ENCODE assay signal across 26 cellular contexts in the genomic region with DNA sequence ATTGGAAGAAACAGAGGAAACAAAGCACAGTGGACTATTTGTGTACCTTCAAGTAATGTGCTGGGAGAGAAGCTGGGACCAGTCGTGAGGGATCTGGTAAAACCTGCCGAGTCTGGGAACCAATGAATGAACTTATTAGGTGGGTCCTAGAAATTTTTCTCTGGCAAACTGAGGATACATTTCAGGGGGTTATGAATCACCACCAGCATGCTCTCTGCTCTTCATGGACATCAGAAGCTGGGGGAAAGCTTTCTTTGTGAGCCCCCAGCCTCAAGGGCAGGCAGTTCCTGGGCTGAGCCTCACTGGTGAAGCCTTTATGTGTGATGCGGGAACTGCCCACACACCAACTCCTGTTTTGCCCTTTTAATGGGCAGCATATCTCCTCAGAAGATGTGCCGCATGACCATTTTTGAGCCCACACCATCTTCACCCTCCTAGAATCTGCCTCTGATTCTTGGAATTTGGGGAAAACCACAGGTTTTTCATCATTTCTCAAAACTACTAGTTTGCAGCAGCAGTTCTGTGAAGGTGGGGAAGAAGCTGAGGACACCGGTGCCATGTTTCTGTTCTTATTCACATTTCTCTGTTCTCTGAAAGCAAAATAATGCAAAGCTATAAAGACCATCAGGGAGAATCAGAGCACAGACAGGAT.
A peak's percentile ranks its signal among the peaks of the same experiment; 100 is the strongest.
DNase-seq lines count a peak whose midpoint lies in the region; ATAC-seq and TF ChIP-seq lines count a peak whose summit lies in the region.
"Had no signal": no experiment of that assay in that cellular context is flagged by ENCODE, and none has a peak within 500 bp of the region (broad histone marks: within the 10 kb centered on the region; RNA-seq: fewer than 3 reads in every experiment).

No MANE protein-coding gene starts in this region.

- peak overlapping the region; percentile 41 for H3K27ac ChIP-seq in OCI-LY7 (ENCODE audit: low read depth, low read length, poor library complexity, severe bottlenecking)
- no peak overlapping the region for H3K27ac ChIP-seq in CD8-positive, alpha-beta T cell (ENCODE audit: low read depth, low read length)
- H3K27ac ChIP-seq: breast epithelium, gastroesophageal sphincter, RWPE1, uterus had no signal

- H3K36me3 Mint-ChIP-seq in activated naive CD4-positive, alpha-beta T cell treated with anti-CD3 and anti-CD28 coated beads, Interleukin-2, amount 10 ng/mL, durations not matched to agents 7 days and 5 days: no peaks in the 10 kb centered on the region
- no peaks in the 10 kb centered on the region for H3K36me3 Mint-ChIP-seq in activated naive CD4-positive, alpha-beta T cell treated with anti-CD3 and anti-CD28 coated beads for 36 hours (ENCODE audit: low read depth)
- no peaks in the 10 kb centered on the region for H3K36me3 Mint-ChIP-seq in activated naive CD8-positive, alpha-beta T cell treated with anti-CD3 and anti-CD28 coated beads, Interleukin-2, amount 50 U/mL, for 24 hours (ENCODE audit: low read depth)
- no peaks in the 10 kb centered on the region for H3K36me3 Mint-ChIP-seq in CD8-positive, alpha-beta T cell

- H3K36me3 ChIP-seq in OCI-LY7 (ENCODE audit: insufficient read depth, low read length): no peaks in the 10 kb centered on the region
- no peaks in the 10 kb centered on the region for H3K36me3 ChIP-seq in CD8-positive, alpha-beta T cell (ENCODE audit: insufficient read depth, low read length)
- H3K36me3 ChIP-seq: breast epithelium, gastroesophageal sphincter, uterus had no signal

- CTCF ChIA-PET in activated naive CD4-positive, alpha-beta T cell treated with anti-CD3 and anti-CD28 coated beads, Interleukin-2, amount 10 ng/mL, durations not matched to agents 7 days and 5 days (lab: Charles Lee): interaction anchor here (0.8 to 2.0 kb wide), 4 partner anchors 45 to 140 kb away, joined by 3 to 4 read pairs (median 3); no protein-coding TSS in a partner anchor
- CTCF ChIA-PET in activated naive CD4-positive, alpha-beta T cell treated with anti-CD3 and anti-CD28 coated beads for 36 hours (lab: Charles Lee): interaction anchor here (1.2 kb wide), 1 partner anchor 21 kb away, joined by 3 read pairs; no protein-coding TSS in a partner anchor
- CTCF ChIA-PET in OCI-LY7 (lab: Charles Lee; ENCODE audit: unreplicated experiment): no interaction called here
- CTCF ChIA-PET in CD8-positive, alpha-beta T cell (lab: Charles Lee): no interaction called here

- no peaks in the 10 kb centered on the region for H3K27me3 ChIP-seq in CD8-positive, alpha-beta T cell (ENCODE audit: insufficient read depth, low read length)
- H3K27me3 ChIP-seq: breast epithelium, gastroesophageal sphincter, uterus had no signal

- no peaks in the 10 kb centered on the region for H3K9me3 Mint-ChIP-seq in activated naive CD4-positive, alpha-beta T cell treated with anti-CD3 and anti-CD28 coated beads, Interleukin-2, amount 10 ng/mL, durations not matched to agents 7 days and 5 days
- H3K9me3 Mint-ChIP-seq in activated naive CD4-positive, alpha-beta T cell treated with anti-CD3 and anti-CD28 coated beads for 36 hours: no peaks in the 10 kb centered on the region
- no peaks in the 10 kb centered on the region for H3K9me3 Mint-ChIP-seq in activated naive CD8-positive, alpha-beta T cell treated with anti-CD3 and anti-CD28 coated beads, Interleukin-2, amount 50 U/mL, for 24 hours
- no peaks in the 10 kb centered on the region for H3K9me3 Mint-ChIP-seq in CD8-positive, alpha-beta T cell
- H3K9me3 Mint-ChIP-seq: activated T-cell treated with anti-CD3 and anti-CD28 coated beads, Interleukin-2, amount 50 U/mL, for 4 hours; CD4-positive, alpha-beta T cell had no signal

- BruUV-seq in OCI-LY7 (replicated peaks; lab: Mats Ljungman, UMichigan): no TSS peak

- H3K9me3 ChIP-seq in OCI-LY7 (ENCODE audit: low read length): no peaks in the 10 kb centered on the region
- H3K9me3 ChIP-seq in CD8-positive, alpha-beta T cell (ENCODE audit: low read length): no peaks in the 10 kb centered on the region
- H3K9me3 ChIP-seq: breast epithelium, gastroesophageal sphincter, uterus had no signal

- intact Hi-C loops in activated naive CD4-positive, alpha-beta T cell treated with anti-CD3 and anti-CD28 coated beads for 36 hours (cut with micrococcal nuclease): no loop called here
- intact Hi-C loops in OCI-LY7 (cut with micrococcal nuclease; ENCODE audit: unreplicated experiment): loop anchor here (5.0 kb wide), 1 partner anchor 159 kb away; a partner anchor contains a TSS
- intact Hi-C loops in CD8-positive, alpha-beta T cell (cut with DNase I, micrococcal nuclease): no loop called here

- no peak overlapping the region for H3K4me3 Mint-ChIP-seq in activated naive CD4-positive, alpha-beta T cell treated with anti-CD3 and anti-CD28 coated beads, Interleukin-2, amount 10 ng/mL, durations not matched to agents 7 days and 5 days
- no peak overlapping the region for H3K4me3 Mint-ChIP-seq in activated naive CD4-positive, alpha-beta T cell treated with anti-CD3 and anti-CD28 coated beads for 36 hours
- H3K4me3 Mint-ChIP-seq in activated naive CD8-positive, alpha-beta T cell treated with anti-CD3 and anti-CD28 coated beads, Interleukin-2, amount 50 U/mL, for 24 hours: peak overlapping the region; percentile 67
- H3K4me3 Mint-ChIP-seq in CD8-positive, alpha-beta T cell: no peak overlapping the region
- H3K4me3 Mint-ChIP-seq: activated T-cell treated with anti-CD3 and anti-CD28 coated beads, Interleukin-2, amount 50 U/mL, for 4 hours; CD4-positive, alpha-beta T cell had no signal

- H2AFZ ChIP-seq in OCI-LY7 (ENCODE audit: low read length): peak overlapping the region; percentile 66; the same call in 1 of the 2 replicates

- peak; percentile 26 for ATAC-seq in activated naive CD8-positive, alpha-beta T cell treated with anti-CD3 and anti-CD28 coated beads, Interleukin-2, amount 50 U/mL, for 24 hours
- no peak for ATAC-seq in CD8-positive, alpha-beta T cell
- no peak for ATAC-seq in HG03045 (IDR thresholded peaks at IDR 0.05; ENCODE audit: unreplicated experiment)
- ATAC-seq: activated T-cell treated with anti-CD3 and anti-CD28 coated beads, Interleukin-2, amount 50 U/mL, for 4 hours; left lobe of liver had no signal

- H3K27ac Mint-ChIP-seq in activated naive CD4-positive, alpha-beta T cell treated with anti-CD3 and anti-CD28 coated beads, Interleukin-2, amount 10 ng/mL, durations not matched to agents 7 days and 5 days: peak overlapping the region; percentile 64
- no peak overlapping the region for H3K27ac Mint-ChIP-seq in activated naive CD4-positive, alpha-beta T cell treated with anti-CD3 and anti-CD28 coated beads for 36 hours
- H3K27ac Mint-ChIP-seq in activated naive CD8-positive, alpha-beta T cell treated with anti-CD3 and anti-CD28 coated beads, Interleukin-2, amount 50 U/mL, for 24 hours: peak overlapping the region; percentile 96
- no peak overlapping the region for H3K27ac Mint-ChIP-seq in CD8-positive, alpha-beta T cell
- H3K27ac Mint-ChIP-seq: CD4-positive, alpha-beta T cell had no signal

- no peaks in the 10 kb centered on the region for H4K20me1 ChIP-seq in OCI-LY7 (ENCODE audit: insufficient read depth, low read length)

- H3K4me1 Mint-ChIP-seq in activated naive CD4-positive, alpha-beta T cell treated with anti-CD3 and anti-CD28 coated beads, Interleukin-2, amount 10 ng/mL, durations not matched to agents 7 days and 5 days: peaks cover 59% of the 10 kb centered on the region
- H3K4me1 Mint-ChIP-seq in activated naive CD4-positive, alpha-beta T cell treated with anti-CD3 and anti-CD28 coated beads for 36 hours (ENCODE audit: low read depth): peaks cover 37% of the 10 kb centered on the region
- H3K4me1 Mint-ChIP-seq in activated naive CD8-positive, alpha-beta T cell treated with anti-CD3 and anti-CD28 coated beads, Interleukin-2, amount 50 U/mL, for 24 hours: peaks cover 88% of the 10 kb centered on the region
- H3K4me1 Mint-ChIP-seq in CD8-positive, alpha-beta T cell (ENCODE audit: low read depth): peaks cover 35% of the 10 kb centered on the region

- no peak for TF ChIP-seq CTCF in OCI-LY7 (conservative IDR thresholded peaks at IDR 0.05; ENCODE audit: low read length)
- TF ChIP-seq CTCF in CD8-positive, alpha-beta T cell (IDR thresholded peaks at IDR 0.05): no peak

- peak overlapping the region; percentile 59; the same call in 1 of the 2 replicates for H3K4me2 ChIP-seq in OCI-LY7 (ENCODE audit: low read length)

- no peaks in the 10 kb centered on the region for H3K9me2 ChIP-seq in OCI-LY7 (ENCODE audit: insufficient read depth, low read length)

- no peaks in the 10 kb centered on the region for H3K27me3 Mint-ChIP-seq in activated naive CD4-positive, alpha-beta T cell treated with anti-CD3 and anti-CD28 coated beads, Interleukin-2, amount 10 ng/mL, durations not matched to agents 7 days and 5 days
- peaks cover 5% of the 10 kb centered on the region for H3K27me3 Mint-ChIP-seq in activated naive CD4-positive, alpha-beta T cell treated with anti-CD3 and anti-CD28 coated beads for 36 hours (ENCODE audit: low read depth)
- no peaks in the 10 kb centered on the region for H3K27me3 Mint-ChIP-seq in activated naive CD8-positive, alpha-beta T cell treated with anti-CD3 and anti-CD28 coated beads, Interleukin-2, amount 50 U/mL, for 24 hours
- H3K27me3 Mint-ChIP-seq in CD8-positive, alpha-beta T cell (ENCODE audit: low read depth): no peaks in the 10 kb centered on the region
- H3K27me3 Mint-ChIP-seq: CD4-positive, alpha-beta T cell had no signal

- H3K4me1 ChIP-seq in OCI-LY7 (ENCODE audit: insufficient read depth, low read length, poor library complexity, severe bottlenecking): peaks cover 65% of the 10 kb centered on the region
- peaks cover 24% of the 10 kb centered on the region for H3K4me1 ChIP-seq in CD8-positive, alpha-beta T cell (ENCODE audit: insufficient read depth, low read length)
- H3K4me1 ChIP-seq: breast epithelium, uterus had no signal

- DNase-seq in activated naive CD4-positive, alpha-beta T cell treated with anti-CD3 and anti-CD28 coated beads, Interleukin-2, amount 10 ng/mL, durations not matched to agents 7 days and 5 days: no peak
- DNase-seq in activated naive CD4-positive, alpha-beta T cell treated with anti-CD3 and anti-CD28 coated beads for 36 hours: no peak
- DNase-seq in OCI-LY7 (ENCODE audit: low spot score): no peak
- no peak for DNase-seq in activated naive CD8-positive, alpha-beta T cell treated with anti-CD3 and anti-CD28 coated beads, Interleukin-2, amount 50 U/mL, for 24 hours
- peak; percentile 3 for DNase-seq in ureter (ENCODE audit: low spot score)
- DNase-seq in CD8-positive, alpha-beta T cell: no peak
- DNase-seq in hypothalamus (lab: John Stamatoyannopoulos, UW): no peak
- DNase-seq: ACHN; activated CD4-positive, alpha-beta T cell treated with anti-CD3 and anti-CD28 coated beads for 48 hours; activated T-cell treated with anti-CD3 and anti-CD28 coated beads, Interleukin-2, amount 50 U/mL, for 4 hours; CD4-positive, alpha-beta T cell; DMS53; erythroblast; H7; midbrain; NCI-H1092 treated with DMSO at 0.1 percent for 48 hours; NCI-H2081; NCI-H510A; small intestine; stimulated activated CD4-positive, alpha-beta T cell treated with anti-CD3 and anti-CD28 coated beads, Interleukin-4, amount 100 ng/mL, for 1 hour; uterus had no signal

- POLR2A ChIA-PET in OCI-LY7 (lab: Charles Lee): interaction anchor here (0.7 to 3.3 kb wide), 12 partner anchors 12 to 224 kb away, joined by 3 to 15 read pairs (median 3); no protein-coding TSS in a partner anchor
- POLR2A ChIA-PET in CD8-positive, alpha-beta T cell (lab: Charles Lee): no interaction called here

- no peak overlapping the region for H3K4me3 ChIP-seq in OCI-LY7 (ENCODE audit: low read depth, low read length, poor library complexity, severe bottlenecking)
- no peak overlapping the region for H3K4me3 ChIP-seq in CD8-positive, alpha-beta T cell (ENCODE audit: low read depth, low read length)
- H3K4me3 ChIP-seq: breast epithelium, gastroesophageal sphincter, uterus had no signal

- no peaks in the 10 kb centered on the region for H3K79me2 ChIP-seq in OCI-LY7 (ENCODE audit: insufficient read depth, low read depth, low read length)

Comparison
In these comparisons a context has a peak if more than half of its experiments do, and no peak if none do; other contexts are left out.
1. H3K27ac Mint-ChIP-seq: peak in activated naive CD4-positive, alpha-beta T cell treated with anti-CD3 and anti-CD28 coated beads, Interleukin-2, amount 10 ng/mL, durations not matched to agents 7 days and 5 days (single experiment) and activated naive CD8-positive, alpha-beta T cell treated with anti-CD3 and anti-CD28 coated beads, Interleukin-2, amount 50 U/mL, for 24 hours (single experiment); none in activated naive CD4-positive, alpha-beta T cell treated with anti-CD3 and anti-CD28 coated beads for 36 hours (single experiment) and CD8-positive, alpha-beta T cell (single experiment).
2. CTCF ChIA-PET loops: an anchor here in activated naive CD4-positive, alpha-beta T cell treated with anti-CD3 and anti-CD28 coated beads, Interleukin-2, amount 10 ng/mL, durations not matched to agents 7 days and 5 days (0.8 to 2.0 kb wide) and activated naive CD4-positive, alpha-beta T cell treated with anti-CD3 and anti-CD28 coated beads for 36 hours (1.2 kb wide); none called in OCI-LY7 and CD8-positive, alpha-beta T cell.